In genomic region chr10:62610649-62611229, GRCh38 we compare ENCODE assay signal across 8 cellular contexts.
DNase-seq lines count a peak whose midpoint lies in the region; ATAC-seq and TF ChIP-seq lines count a peak whose summit lies in the region.

No MANE protein-coding gene starts in this region.

- no peak overlapping the region for H3K4me2 ChIP-seq in DND-41 (ENCODE audit: insufficient read depth, low read length)

- intact Hi-C loops in ascending aorta (cut with DNase I), result no loop called here

- H3K27me3 Mint-ChIP-seq in T-cell, result peaks cover 8 to 10% of the 10 kb centered on the region in 2 donors

- H2AFZ ChIP-seq in DND-41 (ENCODE audit: low read depth, low read length), result no peak overlapping the region; the same call in 1 of the 2 replicates

- POLR2A ChIA-PET in T-cell (lab: Charles Lee), result interaction anchor here in 1 of 2 donors (0.6 kb wide), 1 partner anchor 79 kb away, joined by 3 read pairs; no protein-coding TSS in a partner anchor

- WGBS in iPS DF 6.9 (ENCODE audit: insufficient coverage, insufficient read length), result no CpG with 5 or more reads among the region's 7 CpGs

- H3K27me3 ChIP-seq in DND-41 (ENCODE audit: insufficient read depth, low read length, poor library complexity), result peaks cover 3% of the 10 kb centered on the region
- no peaks in the 10 kb centered on the region for H3K27me3 ChIP-seq in ascending aorta
- H3K27me3 ChIP-seq in iPS DF 6.9 (ENCODE audit: control insufficient read depth, insufficient read depth, low read length), result no peaks in the 10 kb centered on the region

- no peaks in the 10 kb centered on the region for H3K4me1 ChIP-seq in DND-41 (ENCODE audit: insufficient read depth, low read length)
- no peaks in the 10 kb centered on the region for H3K4me1 ChIP-seq in ascending aorta
- no peaks in the 10 kb centered on the region for H3K4me1 ChIP-seq in iPS DF 6.9 (ENCODE audit: control insufficient read depth, insufficient read depth, low read length)

- H3K9me3 ChIP-seq in DND-41 (ENCODE audit: insufficient read depth, low read length, severe bottlenecking) (no peaks in the 10 kb centered on the region), ascending aorta (no peaks in the 10 kb centered on the region), iPS DF 6.9 (ENCODE audit: control insufficient read depth, insufficient read depth, low read length) (no peaks in the 10 kb centered on the region)

- no peaks in the 10 kb centered on the region for H3K36me3 Mint-ChIP-seq in T-cell

- H3K4me1 Mint-ChIP-seq in T-cell, result peaks cover 0 to 6% (median 4%) of the 10 kb centered on the region in 3 donors

- H3K4me3 ChIP-seq in DND-41 (ENCODE audit: low read depth in 1 of 2, low read length in 2 of 2) (no peak overlapping the region), ascending aorta (no peak overlapping the region), iPS DF 6.9 (ENCODE audit: low read length) (no peak overlapping the region)

- no peak overlapping the region for H3K27ac Mint-ChIP-seq in T-cell

- no peak overlapping the region for H3K4me3 Mint-ChIP-seq in T-cell

- H3K79me2 ChIP-seq in DND-41 (ENCODE audit: insufficient read depth, low read length), result no peaks in the 10 kb centered on the region

- H4K20me1 ChIP-seq in DND-41 (ENCODE audit: insufficient read depth, low read length), result no peaks in the 10 kb centered on the region

- peak; percentile 79 for TF ChIP-seq CTCF in DND-41 (IDR thresholded peaks at IDR 0.05; ENCODE audit: borderline replicate concordance, extremely low read depth, low read length, poor library complexity, severe bottlenecking)
- peak; percentile 19 to 46 (median 44) for TF ChIP-seq CTCF in ascending aorta (IDR thresholded peaks at IDR 0.05)

- CTCF ChIA-PET in T-cell (lab: Charles Lee), result interaction anchor here (0.6 to 5.1 kb wide), 31 partner anchors 8 to 1018 kb away, joined by 3 to 97 read pairs (median 4); partner anchors contain the start of gene EGR2 (in 2 of the 2)

- H3K9me3 Mint-ChIP-seq in T-cell, result no peaks in the 10 kb centered on the region

- DNase-seq in DND-41 (peak; percentile 68), HuH-7.5 (ENCODE audit: low spot score) (peak; percentile 20), T-cell (peak; percentile 39 to 74 (median 64)), ascending aorta (ENCODE audit: low spot score in 2 of 2) (no peak), iPS DF 6.9 (ENCODE audit: low read depth, low spot score) (peak; percentile 57), NCI-H2029 (lab: John Stamatoyannopoulos, UW) (no peak)
- DNase-seq in stimulated activated CD4-positive, alpha-beta T cell treated with anti-CD3 and anti-CD28 coated beads, Interleukin-1b, Interleukin-23, amount 100 ng/mL, for 24 hours (ENCODE audit: low read depth in 4 of 4, low spot score in 1 of 4), result peak; percentile 41 to 68 (median 56)

- no peaks in the 10 kb centered on the region for H3K36me3 ChIP-seq in DND-41 (ENCODE audit: insufficient read depth, low read length)
- no peaks in the 10 kb centered on the region for H3K36me3 ChIP-seq in ascending aorta
- H3K36me3 ChIP-seq in iPS DF 6.9 (ENCODE audit: control insufficient read depth, insufficient read depth, low read length), result no peaks in the 10 kb centered on the region

- peak; percentile 97 for ATAC-seq in DND-41 (ENCODE audit: insufficient read depth, low read depth)
- peak; percentile 65 for ATAC-seq in GM21515 (IDR thresholded peaks at IDR 0.05; ENCODE audit: unreplicated experiment)
- peak; percentile 84 to 94 (median 86) for ATAC-seq in T-cell (replicated peaks in 1 of 4)

- H3K27ac ChIP-seq in DND-41 (ENCODE audit: low read length) (no peak overlapping the region), ascending aorta (no peak overlapping the region), iPS DF 6.9 (ENCODE audit: low read length) (no peak overlapping the region)

- no peak overlapping the region for H3K9ac ChIP-seq in DND-41 (ENCODE audit: low read depth, low read length)

Comparison
In these comparisons a context has a peak if more than half of its experiments do, and no peak if none do; other contexts are left out.
1. DNase-seq: peak in DND-41 (single experiment), HuH-7.5 (single experiment), T-cell (34 of 34), iPS DF 6.9 (single experiment) and stimulated activated CD4-positive, alpha-beta T cell treated with anti-CD3 and anti-CD28 coated beads, Interleukin-1b, Interleukin-23, amount 100 ng/mL, for 24 hours (4 of 4); none in ascending aorta (0 of 2) and NCI-H2029 (single experiment).
2. Peak in every context shown above with its lines, with median percentiles within 50 percentile points of each other: ATAC-seq.